24 cellular contexts compared by ENCODE assay signal in genomic region chr7:3568516-3568915, GRCh38.
"Had no signal": no experiment of that assay in that cellular context is flagged by ENCODE, and none has a peak within 500 bp of the region (broad histone marks: within the 10 kb centered on the region; RNA-seq: fewer than 3 reads in every experiment).

No MANE protein-coding gene starts in this region.

- H3K36me3 ChIP-seq: left ventricle myocardium inferior, ovary, right atrium auricular region, right lobe of liver, tibial nerve, uterus had no signal

- H3K27ac ChIP-seq: left ventricle myocardium inferior, ovary, right atrium auricular region, right lobe of liver, tibial nerve, uterus had no signal

- H3K9me3 Mint-ChIP-seq: natural killer cell treated with Interleukin-12 subunit alpha and Interleukin-12 subunit beta and Interleukin-15 and Interleukin-18, amount 100 ng/mL, for 72 hours; stimulated activated naive CD8-positive, alpha-beta T cell treated with anti-CD3 and anti-CD28 coated beads, Interleukin-15, amount 100 ng/mL, for 72 hours had no signal

- H3K4me1 ChIP-seq: left ventricle myocardium inferior, right atrium auricular region, right lobe of liver, tibial nerve, uterus had no signal

- H3K36me3 Mint-ChIP-seq: naive thymus-derived CD4-positive, alpha-beta T cell; natural killer cell treated with Interleukin-12 subunit alpha and Interleukin-12 subunit beta and Interleukin-15 and Interleukin-18, amount 100 ng/mL, for 72 hours; stimulated activated memory B cell treated with anti-CD40 and anti-IgM and Interleukin-4, amounts not matched to agents 10 μg/mL and 1 μg/mL and 100 μg/mL, for 72 hours; type B pancreatic cell had no signal

- DNase-seq: islet precursor cell; left ventricle myocardium inferior; mesendoderm; mucosa of descending colon; naive thymus-derived CD4-positive, alpha-beta T cell; ovary; right lobe of liver; stimulated activated CD4-positive, alpha-beta T cell treated with anti-CD3 and anti-CD28 coated beads, Interleukin-1b, Interleukin-23, amount 100 ng/mL, for 48 hours; stimulated activated CD4-positive, alpha-beta T cell treated with anti-CD3 and anti-CD28 coated beads, Interleukin-2, amount 100 ng/mL, for 48 hours; stimulated activated CD4-positive, alpha-beta T cell treated with anti-CD3 and anti-CD28 coated beads, Interleukin-4, amount 100 ng/mL, for 4 hours; stimulated activated CD8-positive, alpha-beta memory T cell treated with anti-CD3 and anti-CD28 coated beads, Interleukin-4, amount 100 ng/mL, for 48 hours; stimulated activated naive CD4-positive, alpha-beta T cell treated with Interleukin-2 at 50 U/mL for 16 hours; stimulated activated naive CD8-positive, alpha-beta T cell treated with anti-CD3 and anti-CD28 coated beads, Interleukin-15, amount 100 ng/mL, for 72 hours; substantia nigra; uterus had no signal

- H3K9me3 ChIP-seq: left ventricle myocardium inferior, mucosa of descending colon, ovary, right atrium auricular region, right lobe of liver, tibial nerve, uterus had no signal

- H3K27me3 Mint-ChIP-seq: naive thymus-derived CD4-positive, alpha-beta T cell; progenitor cell of endocrine pancreas; stimulated activated naive CD8-positive, alpha-beta T cell treated with anti-CD3 and anti-CD28 coated beads, Interleukin-15, amount 100 ng/mL, for 72 hours; type B pancreatic cell had no signal

- H3K4me3 Mint-ChIP-seq: mesothelial cell of epicardium; naive thymus-derived CD4-positive, alpha-beta T cell; natural killer cell treated with Interleukin-12 subunit alpha and Interleukin-12 subunit beta and Interleukin-15 and Interleukin-18, amount 100 ng/mL, for 72 hours; stimulated activated memory B cell treated with anti-CD40 and anti-IgM and Interleukin-4, amounts not matched to agents 10 μg/mL and 1 μg/mL and 100 μg/mL, for 72 hours; stimulated activated naive CD8-positive, alpha-beta T cell treated with anti-CD3 and anti-CD28 coated beads, Interleukin-15, amount 100 ng/mL, for 72 hours; type B pancreatic cell had no signal

- H3K27ac Mint-ChIP-seq: mesothelial cell of epicardium; naive thymus-derived CD4-positive, alpha-beta T cell; natural killer cell treated with Interleukin-12 subunit alpha and Interleukin-12 subunit beta and Interleukin-15 and Interleukin-18, amount 100 ng/mL, for 72 hours; stimulated activated memory B cell treated with anti-CD40 and anti-IgM and Interleukin-4, amounts not matched to agents 10 μg/mL and 1 μg/mL and 100 μg/mL, for 72 hours; stimulated activated naive CD8-positive, alpha-beta T cell treated with anti-CD3 and anti-CD28 coated beads, Interleukin-15, amount 100 ng/mL, for 72 hours; type B pancreatic cell had no signal

- ATAC-seq: mucosa of descending colon; naive thymus-derived CD4-positive, alpha-beta T cell; natural killer cell treated with Interleukin-12 subunit alpha and Interleukin-12 subunit beta and Interleukin-15 and Interleukin-18, amount 100 ng/mL, for 72 hours; stimulated activated memory B cell treated with anti-CD40 and anti-IgM and Interleukin-4, amounts not matched to agents 10 μg/mL and 1 μg/mL and 100 μg/mL, for 72 hours; stimulated activated naive CD8-positive, alpha-beta T cell treated with anti-CD3 and anti-CD28 coated beads, Interleukin-15, amount 100 ng/mL, for 72 hours had no signal

- H3K4me3 ChIP-seq: left ventricle myocardium inferior, lung, mucosa of descending colon, ovary, right atrium auricular region, right lobe of liver, smooth muscle cell, tibial nerve, uterus had no signal
